In the genomic region with DNA sequence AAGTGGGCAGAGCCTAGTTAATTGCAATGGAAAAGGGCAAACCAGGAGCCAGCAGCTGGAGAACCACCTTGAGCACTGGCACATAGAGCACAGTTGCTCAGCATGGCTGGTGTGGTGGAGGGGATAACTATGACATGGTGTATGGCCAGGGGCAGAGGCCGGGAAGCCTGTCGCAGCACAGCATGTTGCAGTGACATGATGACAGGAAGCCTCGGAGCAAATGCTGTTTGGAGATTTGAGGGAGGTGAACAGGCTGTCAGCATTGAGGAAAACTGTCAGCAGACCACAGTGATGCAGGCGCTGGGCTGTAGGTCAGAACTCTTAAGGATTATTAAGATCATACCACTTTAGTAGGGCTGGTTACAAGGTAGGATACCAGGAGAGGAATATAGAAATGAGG, we compare ENCODE assay signal across 21 cellular contexts.
"Had no signal": no experiment of that assay in that cellular context is flagged by ENCODE, and none has a peak within 500 bp of the region (broad histone marks: within the 10 kb centered on the region; RNA-seq: fewer than 3 reads in every experiment).

No MANE protein-coding gene starts in this region.

- H3K9me3 ChIP-seq: colonic mucosa, prostate gland, right lobe of liver had no signal

- H3K4me1 ChIP-seq: colonic mucosa, lower lobe of right lung, prostate gland, right lobe of liver, uterus had no signal

- H3K4me3 Mint-ChIP-seq: activated CD8-positive, alpha-beta memory T cell treated with anti-CD3 and anti-CD28 coated beads, Interleukin-2, amount 10 ng/mL, durations not matched to agents 7 days and 5 days; stimulated activated effector memory CD8-positive, alpha-beta T cell treated with anti-CD3 and anti-CD28 coated beads, Interleukin-12 subunit alpha, Interleukin-12 subunit beta, amount 100 ng/mL, for 72 hours had no signal

- H3K27me3 ChIP-seq: colonic mucosa, right lobe of liver, tibial artery, uterus had no signal

- ATAC-seq: activated CD8-positive, alpha-beta memory T cell treated with anti-CD3 and anti-CD28 coated beads, Interleukin-2, amount 10 ng/mL, durations not matched to agents 7 days and 5 days; lower lobe of right lung; right lobe of liver; stimulated activated effector memory CD8-positive, alpha-beta T cell treated with anti-CD3 and anti-CD28 coated beads, Interleukin-12 subunit alpha, Interleukin-12 subunit beta, amount 100 ng/mL, for 72 hours had no signal

- H3K27ac ChIP-seq: colonic mucosa, lower lobe of right lung, prostate gland, right lobe of liver, tibial artery had no signal

- H3K36me3 ChIP-seq: colonic mucosa, lower lobe of right lung, prostate gland, right lobe of liver, tibial artery, uterus had no signal

- DNase-seq: activated CD4-positive, alpha-beta T cell treated with anti-CD3 and anti-CD28 coated beads for 1 hour; activated CD4-positive, alpha-beta T cell treated with anti-CD3 and anti-CD28 coated beads, Interleukin-2, amount 50 U/mL, for 48 hours; activated CD8-positive, alpha-beta memory T cell treated with anti-CD3 and anti-CD28 coated beads, Interleukin-2, amount 10 ng/mL, durations not matched to agents 7 days and 5 days; activated naive CD4-positive, alpha-beta T cell treated with anti-CD3 and anti-CD28 coated beads, Interleukin-2, amount 50 U/mL, for 16 hours; activated T-cell treated with anti-CD3 and anti-CD28 coated beads, Interleukin-2, amount 50 U/mL, for 1 hour; caudate nucleus; colonic mucosa; effector CD8-positive, alpha-beta T cell; foreskin fibroblast; glutamatergic neuron; kidney glomerular epithelial cell; lower lobe of right lung; midbrain; naive B cell; occipital lobe; right lobe of liver; stimulated activated CD4-positive, alpha-beta T cell treated with anti-CD3 and anti-CD28 coated beads, Interleukin-1b, Interleukin-23, amount 100 ng/mL, for 48 hours; tibial artery; uterus had no signal

- H3K4me3 ChIP-seq: colonic mucosa, lower lobe of right lung, prostate gland, right lobe of liver, tibial artery, uterus had no signal

- H3K27ac Mint-ChIP-seq: activated CD8-positive, alpha-beta memory T cell treated with anti-CD3 and anti-CD28 coated beads, Interleukin-2, amount 10 ng/mL, durations not matched to agents 7 days and 5 days; naive B cell; stimulated activated effector memory CD8-positive, alpha-beta T cell treated with anti-CD3 and anti-CD28 coated beads, Interleukin-12 subunit alpha, Interleukin-12 subunit beta, amount 100 ng/mL, for 72 hours had no signal

- H3K9me3 Mint-ChIP-seq: stimulated activated effector memory CD8-positive, alpha-beta T cell treated with anti-CD3 and anti-CD28 coated beads, Interleukin-12 subunit alpha, Interleukin-12 subunit beta, amount 100 ng/mL, for 72 hours had no signal

- H3K36me3 Mint-ChIP-seq: activated CD8-positive, alpha-beta memory T cell treated with anti-CD3 and anti-CD28 coated beads, Interleukin-2, amount 10 ng/mL, durations not matched to agents 7 days and 5 days; stimulated activated effector memory CD8-positive, alpha-beta T cell treated with anti-CD3 and anti-CD28 coated beads, Interleukin-12 subunit alpha, Interleukin-12 subunit beta, amount 100 ng/mL, for 72 hours had no signal

- H3K4me1 Mint-ChIP-seq: activated CD8-positive, alpha-beta memory T cell treated with anti-CD3 and anti-CD28 coated beads, Interleukin-2, amount 10 ng/mL, durations not matched to agents 7 days and 5 days; naive B cell; stimulated activated effector memory CD8-positive, alpha-beta T cell treated with anti-CD3 and anti-CD28 coated beads, Interleukin-12 subunit alpha, Interleukin-12 subunit beta, amount 100 ng/mL, for 72 hours had no signal
